Comparison of ENCODE assay signal across 8 cellular contexts in the genomic region with DNA sequence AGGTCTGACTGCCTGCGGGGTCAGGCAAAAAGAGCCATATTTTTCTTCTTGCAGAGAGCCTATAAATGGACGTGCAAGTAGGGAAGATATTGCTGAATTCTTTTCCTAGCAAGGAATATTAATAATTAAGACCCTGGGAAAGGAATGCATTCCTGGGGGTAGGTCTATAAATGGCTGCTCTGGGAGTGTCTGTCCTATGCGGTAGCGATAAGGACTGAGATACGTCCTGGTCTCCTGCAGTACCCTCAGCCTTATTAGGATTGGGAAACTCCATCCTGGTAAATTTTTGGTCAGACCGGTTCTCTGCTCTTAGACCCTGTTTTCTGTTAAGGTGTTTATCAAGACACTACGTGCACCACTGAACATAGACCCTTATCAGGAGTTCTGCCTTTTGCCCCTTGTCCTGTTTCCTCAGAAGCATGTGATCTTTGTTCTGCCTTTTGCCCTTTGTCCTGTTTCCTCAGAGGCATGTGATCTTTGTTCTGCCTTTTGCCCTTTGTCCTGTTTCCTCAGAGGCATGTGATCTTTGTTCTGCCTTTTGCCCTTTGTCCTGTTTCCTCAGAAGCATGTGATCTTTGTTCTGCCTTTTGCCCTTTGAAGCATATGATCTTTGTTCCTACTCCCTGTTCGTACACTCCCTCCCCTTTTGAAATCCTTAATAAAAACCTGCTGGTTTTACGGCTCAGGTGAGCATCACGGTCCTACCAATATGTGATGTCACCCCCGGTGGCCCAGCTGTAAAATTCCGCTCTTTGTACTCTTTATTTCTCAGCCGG. TPM values are rescaled to one million over a fixed set of nuclear protein-coding genes. Genes with fewer than 3 reads are reported as not detected.
DNase-seq lines count a peak whose midpoint lies in the region; ATAC-seq and TF ChIP-seq lines count a peak whose summit lies in the region.
"Not testable (repeated sequence)": the region's sequence is repeated elsewhere in the genome, so short reads cannot be mapped to it uniquely, and the experiment has no call there.

No MANE protein-coding gene starts in this region.

- DNase-seq in DMS 273 (lab: John Stamatoyannopoulos, UW; ENCODE audit: unreplicated experiment): peak; percentile 22
- DNase-seq in T-cell; left lung; neural crest cell (ENCODE audit: low read depth, low spot score); vagina (ENCODE audit: extremely low spot score in 2 of 2): not testable (repeated sequence)
- DNase-seq in stimulated activated naive B cell treated with anti-CD40 and anti-IgM and Interleukin-4, amounts not matched to agents 10 μg/mL and 1 μg/mL and 100 μg/mL, for 72 hours: peak; percentile 61

- TF ChIP-seq CTCF in left lung (IDR thresholded peaks at IDR 0.05); neural crest cell (conservative IDR thresholded peaks at IDR 0.05); vagina (IDR thresholded peaks at IDR 0.05): not testable (repeated sequence)

- not testable (repeated sequence) for H3K9me3 ChIP-seq in left lung, vagina

- H3K27me3 Mint-ChIP-seq in T-cell; activated T-helper 17 cell treated with anti-CD3 and anti-CD28 coated beads, Interleukin-2, amount 50 U/mL, for 72 hours; neural crest cell (ENCODE audit: low read depth); stimulated activated naive B cell treated with anti-CD40 and anti-IgM and Interleukin-4, amounts not matched to agents 10 μg/mL and 1 μg/mL and 100 μg/mL, for 72 hours: not testable (repeated sequence)

- H3K36me3 Mint-ChIP-seq in T-cell (peaks cover 17% of the 10 kb centered on the region), neural crest cell (ENCODE audit: low read depth) (peaks cover 26% of the 10 kb centered on the region)
- H3K36me3 Mint-ChIP-seq in activated T-helper 17 cell treated with anti-CD3 and anti-CD28 coated beads, Interleukin-2, amount 50 U/mL, for 72 hours (ENCODE audit: low read depth): peaks cover 30% of the 10 kb centered on the region
- peaks cover 60 to 73% of the 10 kb centered on the region in 2 donors for H3K36me3 Mint-ChIP-seq in stimulated activated naive B cell treated with anti-CD40 and anti-IgM and Interleukin-4, amounts not matched to agents 10 μg/mL and 1 μg/mL and 100 μg/mL, for 72 hours

- H3K27ac ChIP-seq in cingulate gyrus (ENCODE audit: low read depth, low read length): peak overlapping the region; percentile 60
- H3K27ac ChIP-seq in left lung: peak overlapping the region; percentile 97 to 99
- H3K27ac ChIP-seq in vagina: peak overlapping the region; percentile 98

- POLR2A ChIA-PET in T-cell (lab: Charles Lee): not testable (repeated sequence)

- H3K27ac Mint-ChIP-seq in T-cell (peak overlapping the region; percentile 81 to 99), neural crest cell (ENCODE audit: unreplicated experiment) (peak overlapping the region; percentile 92)
- peak overlapping the region; percentile 92 for H3K27ac Mint-ChIP-seq in activated T-helper 17 cell treated with anti-CD3 and anti-CD28 coated beads, Interleukin-2, amount 50 U/mL, for 72 hours
- peak overlapping the region; percentile 98 for H3K27ac Mint-ChIP-seq in stimulated activated naive B cell treated with anti-CD40 and anti-IgM and Interleukin-4, amounts not matched to agents 10 μg/mL and 1 μg/mL and 100 μg/mL, for 72 hours

- H3K27me3 ChIP-seq in left lung, vagina: not testable (repeated sequence)

- ATAC-seq in T-cell (replicated peaks in 1 of 4); activated T-helper 17 cell treated with anti-CD3 and anti-CD28 coated beads, Interleukin-2, amount 50 U/mL, for 72 hours (replicated peaks); left lung: not testable (repeated sequence)
- ATAC-seq in stimulated activated naive B cell treated with anti-CD40 and anti-IgM and Interleukin-4, amounts not matched to agents 10 μg/mL and 1 μg/mL and 100 μg/mL, for 72 hours (replicated peaks): peak; percentile 10 to 35

- H3K9me3 Mint-ChIP-seq in T-cell; activated T-helper 17 cell treated with anti-CD3 and anti-CD28 coated beads, Interleukin-2, amount 50 U/mL, for 72 hours; neural crest cell; stimulated activated naive B cell treated with anti-CD40 and anti-IgM and Interleukin-4, amounts not matched to agents 10 μg/mL and 1 μg/mL and 100 μg/mL, for 72 hours: not testable (repeated sequence)

- H3K4me1 Mint-ChIP-seq in T-cell (peaks cover 54 to 64% (median 58%) of the 10 kb centered on the region in 3 donors), neural crest cell (peaks cover 39% of the 10 kb centered on the region)
- H3K4me1 Mint-ChIP-seq in activated T-helper 17 cell treated with anti-CD3 and anti-CD28 coated beads, Interleukin-2, amount 50 U/mL, for 72 hours: peaks cover 31% of the 10 kb centered on the region
- H3K4me1 Mint-ChIP-seq in stimulated activated naive B cell treated with anti-CD40 and anti-IgM and Interleukin-4, amounts not matched to agents 10 μg/mL and 1 μg/mL and 100 μg/mL, for 72 hours: peaks cover 53 to 83% of the 10 kb centered on the region in 2 donors

- CTCF ChIA-PET in T-cell (lab: Charles Lee): interaction anchor here in 1 of 2 donors (2.0 to 2.2 kb wide), 2 partner anchors 11 to 16 kb away, joined by 6 to 9 read pairs; no protein-coding TSS in a partner anchor

- not testable (repeated sequence) for TF ChIP-seq POLR2A in vagina (IDR thresholded peaks at IDR 0.05)

- peak overlapping the region; percentile 51 to 97 (median 65) for H3K4me3 Mint-ChIP-seq in T-cell
- peak overlapping the region; percentile 92 for H3K4me3 Mint-ChIP-seq in activated T-helper 17 cell treated with anti-CD3 and anti-CD28 coated beads, Interleukin-2, amount 50 U/mL, for 72 hours
- H3K4me3 Mint-ChIP-seq in neural crest cell: peak overlapping the region; percentile 86
- peak overlapping the region; percentile 56 to 99 for H3K4me3 Mint-ChIP-seq in stimulated activated naive B cell treated with anti-CD40 and anti-IgM and Interleukin-4, amounts not matched to agents 10 μg/mL and 1 μg/mL and 100 μg/mL, for 72 hours

- H3K36me3 ChIP-seq in left lung: not testable (repeated sequence)
- H3K36me3 ChIP-seq in vagina: peaks cover 0 to 10% of the 10 kb centered on the region in 2 donors

- peak overlapping the region in 1 of 2 donors; percentile 93 for H3K4me3 ChIP-seq in left lung
- H3K4me3 ChIP-seq in vagina: not testable (repeated sequence)

- intact Hi-C loops in left lung (cut with DNase I); vagina (cut with DNase I): not testable (repeated sequence)

- H3K4me1 ChIP-seq in left lung (peaks cover 19 to 68% of the 10 kb centered on the region in 2 donors), vagina (peaks cover 73% of the 10 kb centered on the region)

RNA-seq across cellular contexts. Expression of a gene that starts 26.3 kb away (rescaled TPM):
- 100 to 1,000 TPM in 3 of 5 donors, 10 to 100 TPM in 2; 83.1 to 198 (median 145) TPM for total RNA-seq in T-cell
- 100 to 1,000 TPM; 170 to 308 TPM for total RNA-seq in activated T-helper 17 cell treated with anti-CD3 and anti-CD28 coated beads, Interleukin-2, amount 50 U/mL, for 72 hours
- 100 to 1,000 TPM; 160 to 263 TPM for total RNA-seq in left lung
- 57.0 and 57.1 TPM in 2 replicates for total RNA-seq in neural crest cell
- total RNA-seq in vagina: 152 TPM

RNA-seq across cellular contexts. Expression of a gene that starts 32.1 kb away (rescaled TPM):
- total RNA-seq in T-cell (10 to 100 TPM; 26.9 to 61.7 (median 54.9) TPM), left lung (10 to 100 TPM; 21.4 to 22.1 TPM), neural crest cell (41.6 and 44.4 TPM in 2 replicates), vagina (22.3 TPM)
- 10 to 100 TPM; 16.6 to 20.8 TPM for total RNA-seq in activated T-helper 17 cell treated with anti-CD3 and anti-CD28 coated beads, Interleukin-2, amount 50 U/mL, for 72 hours
